29 cellular contexts compared by ENCODE assay signal in the genomic region with DNA sequence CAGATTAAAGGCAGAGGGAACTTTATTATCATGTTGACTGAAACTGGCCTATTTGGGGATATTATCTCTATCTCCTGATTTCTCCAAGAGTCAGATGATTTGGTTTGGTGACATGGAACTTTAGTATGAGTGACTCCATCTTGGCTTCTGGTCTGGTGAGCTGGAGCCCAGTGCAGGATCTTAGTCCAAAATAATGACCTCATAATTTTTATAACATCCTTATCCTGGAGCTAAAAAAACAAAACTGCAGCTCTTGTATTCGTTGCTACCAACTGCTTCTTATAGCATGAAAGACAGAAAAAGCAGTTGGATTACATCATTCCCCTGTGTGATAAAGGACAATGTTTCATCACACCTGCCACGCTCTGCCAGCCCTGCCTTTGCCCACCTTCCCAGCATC. TPM values are rescaled to one million over a fixed set of nuclear protein-coding genes. Genes with fewer than 3 reads are reported as not detected.
"Had no signal": no experiment of that assay in that cellular context is flagged by ENCODE, and none has a peak within 500 bp of the region (broad histone marks: within the 10 kb centered on the region; RNA-seq: fewer than 3 reads in every experiment).

No MANE protein-coding gene starts in this region.

- ATAC-seq: activated T-helper 17 cell treated with anti-CD3 and anti-CD28 coated beads, Interleukin-2, amount 50 U/mL, for 72 hours had no signal

- H3K27me3 ChIP-seq: adrenal gland had no signal

- H3K9me3 ChIP-seq: adrenal gland, breast epithelium had no signal

- H3K27ac ChIP-seq: adrenal gland, breast epithelium, PC-9 had no signal

- H3K4me3 ChIP-seq: adrenal gland, breast epithelium, PC-9 had no signal

- H3K4me2 ChIP-seq: PC-9 had no signal

- H3K36me3 ChIP-seq: adrenal gland, breast epithelium had no signal

- H2AFZ ChIP-seq: PC-9 had no signal

- H3K4me1 ChIP-seq: adrenal gland, breast epithelium had no signal

- DNase-seq: activated CD4-positive, alpha-beta memory T cell treated with anti-CD3 and anti-CD28 coated beads for 36 hours; activated CD4-positive, alpha-beta T cell treated with anti-CD3 and anti-CD28 coated beads, Interleukin-2, amount 10 ng/mL, durations not matched to agents 7 days and 5 days; activated CD4-positive, CD25-positive, alpha-beta regulatory T cell; activated CD8-positive, alpha-beta memory T cell treated with anti-CD3 and anti-CD28 coated beads for 24 hours; activated gamma-delta T cell; activated naive CD4-positive, alpha-beta T cell treated with anti-CD3 and anti-CD28 coated beads, Interleukin-2, amount 50 U/mL, for 16 hours; activated naive CD8-positive, alpha-beta T cell treated with anti-CD3 and anti-CD28 coated beads, Interleukin-2, amount 10 ng/mL, durations not matched to agents 7 days and 5 days; activated T-cell treated with anti-CD3 and anti-CD28 coated beads for 4 hours; activated T-cell treated with anti-CD3 and anti-CD28 coated beads, Interleukin-2, amount 50 U/mL, for 48 hours; adrenal gland; anterior cingulate cortex; central memory CD4-positive, alpha-beta T cell; IMR-90; Kasumi-1; KBM-7; NCI-H1105 treated with DMSO at 0.1 percent for 48 hours; NCI-H1436 treated with DMSO at 0.1 percent for 48 hours; NCI-H187; NCI-H2081; NCI-H345; NCI-H510A; NCI-H69; PC-9; SHP77 treated with DMSO at 0.1 percent for 48 hours had no signal

RNA-seq across cellular contexts. Expression of gene RNF17, which starts 39.3 kb away (rescaled TPM):
- total RNA-seq: activated CD4-positive, alpha-beta memory T cell treated with anti-CD3 and anti-CD28 coated beads for 36 hours; activated naive CD8-positive, alpha-beta T cell treated with anti-CD3 and anti-CD28 coated beads, Interleukin-2, amount 10 ng/mL, durations not matched to agents 7 days and 5 days; adrenal gland; chondrocyte; M059J; PC-9; SK-MEL-5 had no signal
- polyA plus RNA-seq: adrenal gland had no signal

RNA-seq across cellular contexts. Expression of gene ATP12A, which starts 44.5 kb away (rescaled TPM):
- total RNA-seq: activated naive CD8-positive, alpha-beta T cell treated with anti-CD3 and anti-CD28 coated beads, Interleukin-2, amount 10 ng/mL, durations not matched to agents 7 days and 5 days; breast epithelium; chondrocyte; IMR-90; M059J had no signal
- polyA plus RNA-seq: adrenal gland, IMR-90 had no signal
